Comparison of ENCODE assay signal across 28 cellular contexts in genomic region chr1:3978196-3978927, GRCh38.
"Had no signal": no experiment of that assay in that cellular context is flagged by ENCODE, and none has a peak within 500 bp of the region (broad histone marks: within the 10 kb centered on the region; RNA-seq: fewer than 3 reads in every experiment).

No MANE protein-coding gene starts in this region.

- H3K4me1 ChIP-seq: colonic mucosa, heart left ventricle had no signal

- ATAC-seq: activated CD4-positive, alpha-beta T cell treated with anti-CD3 and anti-CD28 coated beads for 36 hours; activated T-cell treated with anti-CD3 and anti-CD28 coated beads, Interleukin-2, amount 50 U/mL, for 4 hours; activated T-helper 17 cell treated with anti-CD3 and anti-CD28 coated beads, Interleukin-2, amount 50 U/mL, for 72 hours; esophagus mucosa; heart left ventricle; T-helper 17 cell had no signal

- H3K9me3 Mint-ChIP-seq: activated CD4-positive, alpha-beta memory T cell treated with anti-CD3 and anti-CD28 coated beads, Interleukin-2, amount 10 ng/mL, durations not matched to agents 7 days and 5 days; activated CD4-positive, alpha-beta T cell treated with anti-CD3 and anti-CD28 coated beads, Interleukin-2, amount 10 ng/mL, durations not matched to agents 24 days and 14 days; activated T-cell treated with anti-CD3 and anti-CD28 coated beads, Interleukin-2, amount 50 U/mL, for 4 hours; activated T-helper 17 cell treated with anti-CD3 and anti-CD28 coated beads, Interleukin-2, amount 50 U/mL, for 72 hours; endodermal cell had no signal

- H3K27me3 ChIP-seq: brain microvascular endothelial cell, colonic mucosa had no signal

- H3K27ac Mint-ChIP-seq: activated CD4-positive, alpha-beta memory T cell treated with anti-CD3 and anti-CD28 coated beads, Interleukin-2, amount 10 ng/mL, durations not matched to agents 7 days and 5 days; activated CD4-positive, alpha-beta T cell treated with anti-CD3 and anti-CD28 coated beads for 36 hours; activated CD4-positive, alpha-beta T cell treated with anti-CD3 and anti-CD28 coated beads, Interleukin-2, amount 10 ng/mL, durations not matched to agents 24 days and 14 days; activated naive CD8-positive, alpha-beta T cell; activated T-helper 17 cell treated with anti-CD3 and anti-CD28 coated beads, Interleukin-2, amount 50 U/mL, for 72 hours; endodermal cell; T-helper 17 cell had no signal

- H3K36me3 ChIP-seq: brain microvascular endothelial cell, colonic mucosa, heart left ventricle had no signal

- H3K4me3 Mint-ChIP-seq: activated CD4-positive, alpha-beta memory T cell treated with anti-CD3 and anti-CD28 coated beads, Interleukin-2, amount 10 ng/mL, durations not matched to agents 7 days and 5 days; activated CD4-positive, alpha-beta T cell treated with anti-CD3 and anti-CD28 coated beads for 36 hours; activated CD4-positive, alpha-beta T cell treated with anti-CD3 and anti-CD28 coated beads, Interleukin-2, amount 10 ng/mL, durations not matched to agents 24 days and 14 days; activated naive CD8-positive, alpha-beta T cell; activated T-cell treated with anti-CD3 and anti-CD28 coated beads, Interleukin-2, amount 50 U/mL, for 4 hours; activated T-helper 17 cell treated with anti-CD3 and anti-CD28 coated beads, Interleukin-2, amount 50 U/mL, for 72 hours; endodermal cell; T-helper 17 cell had no signal

- H3K36me3 Mint-ChIP-seq: activated naive CD8-positive, alpha-beta T cell had no signal

- DNase-seq: activated CD4-positive, alpha-beta memory T cell treated with anti-CD3 and anti-CD28 coated beads, Interleukin-2, amount 10 ng/mL, durations not matched to agents 7 days and 5 days; activated CD4-positive, alpha-beta T cell treated with anti-CD3 and anti-CD28 coated beads for 36 hours; activated CD4-positive, alpha-beta T cell treated with anti-CD3 and anti-CD28 coated beads, Interleukin-2, amount 10 ng/mL, durations not matched to agents 24 days and 14 days; activated CD4-positive, CD25-positive, alpha-beta regulatory T cell; activated CD4-positive, CD25-positive, alpha-beta regulatory T cell treated with anti-CD3 and anti-CD28 coated beads, Interleukin-2, amount 50 U/mL, for 72 hours; activated CD8-positive, alpha-beta memory T cell treated with anti-CD3 and anti-CD28 coated beads, Interleukin-2, amount 50 U/mL, for 48 hours; activated effector memory CD4-positive, alpha-beta T cell treated with Interleukin-2 at 50 U/mL for 16 hours; activated gamma-delta T cell treated with Interleukin-2 at 50 U/mL for 16 hours; activated naive CD4-positive, alpha-beta T cell treated with anti-CD3 and anti-CD28 coated beads, Interleukin-2, amount 50 U/mL, for 16 hours; activated naive CD4-positive, alpha-beta T cell treated with Interleukin-2 at 50 U/mL for 16 hours; activated T-cell treated with anti-CD3 and anti-CD28 coated beads for 4 hours; activated T-cell treated with anti-CD3 and anti-CD28 coated beads, Interleukin-2, amount 50 U/mL, for 4 hours; amniotic stem cell; anterior cingulate cortex; brain microvascular endothelial cell; central memory CD4-positive, alpha-beta T cell; cerebellar nuclear complex; colonic mucosa; effector memory CD4-positive, alpha-beta T cell; endodermal cell; foreskin fibroblast; glutamatergic neuron; heart left ventricle; T-helper 1 cell; T-helper 17 cell had no signal

- H3K27ac ChIP-seq: brain microvascular endothelial cell, colonic mucosa, heart left ventricle had no signal

- H3K27me3 Mint-ChIP-seq: activated CD4-positive, alpha-beta T cell treated with anti-CD3 and anti-CD28 coated beads, Interleukin-2, amount 10 ng/mL, durations not matched to agents 24 days and 14 days had no signal

- H3K4me3 ChIP-seq: colonic mucosa, heart left ventricle had no signal

- H3K9me3 ChIP-seq: colonic mucosa, heart left ventricle had no signal

- H3K4me1 Mint-ChIP-seq: activated CD4-positive, alpha-beta memory T cell treated with anti-CD3 and anti-CD28 coated beads, Interleukin-2, amount 10 ng/mL, durations not matched to agents 7 days and 5 days; activated CD4-positive, alpha-beta T cell treated with anti-CD3 and anti-CD28 coated beads for 36 hours; activated CD4-positive, alpha-beta T cell treated with anti-CD3 and anti-CD28 coated beads, Interleukin-2, amount 10 ng/mL, durations not matched to agents 24 days and 14 days; activated T-helper 17 cell treated with anti-CD3 and anti-CD28 coated beads, Interleukin-2, amount 50 U/mL, for 72 hours had no signal
